9 cellular contexts compared by ENCODE assay signal in genomic region chr6:43120938-43121913, GRCh38.
DNase-seq lines count a peak whose midpoint lies in the region; ATAC-seq and TF ChIP-seq lines count a peak whose summit lies in the region.
"Had no signal": no experiment of that assay in that cellular context is flagged by ENCODE, and none has a peak within 500 bp of the region (broad histone marks: within the 10 kb centered on the region; RNA-seq: fewer than 3 reads in every experiment).

No MANE protein-coding gene starts in this region.

- POLR2A ChIA-PET in AG04449 (lab: Yijun Ruan, JAX): interaction anchor here (0.6 to 0.8 kb wide), 4 partner anchors 22 to 240 kb away, joined by 3 to 4 read pairs (median 3); no protein-coding TSS in a partner anchor

- H3K27me3 ChIP-seq in muscle layer of duodenum (ENCODE audit: low read depth, low read length): no peaks in the 10 kb centered on the region

- ATAC-seq in GM21360 (IDR thresholded peaks at IDR 0.05; ENCODE audit: unreplicated experiment) (no peak), GM19452 (IDR thresholded peaks at IDR 0.05; ENCODE audit: unreplicated experiment) (no peak)

- TF ChIP-seq CTCF in AG04449 (IDR thresholded peaks at IDR 0.05; ENCODE audit: insufficient read depth, low read length, missing control alignments): peak; percentile 17

- CTCF ChIA-PET in AG04449 (lab: Yijun Ruan, JAX): interaction anchor here (1.3 to 6.0 kb wide), 3 partner anchors 22 to 51 kb away, joined by 9 to 32 read pairs (median 10); partner anchors contain the start of gene PTK7

- H3K36me3 ChIP-seq in muscle layer of duodenum (ENCODE audit: control insufficient read depth in 1 of 2, insufficient read depth in 2 of 2, low read length in 2 of 2): no peaks in the 10 kb centered on the region

- no peaks in the 10 kb centered on the region for H3K9me3 ChIP-seq in muscle layer of duodenum (ENCODE audit: control insufficient read depth in 1 of 2, low read length in 2 of 2)
- H3K9me3 ChIP-seq: Caco-2 had no signal

- peak overlapping the region; percentile 37 for H3K4me3 ChIP-seq in AG04449 (ENCODE audit: low read depth, low read length)
- no peak overlapping the region for H3K4me3 ChIP-seq in muscle layer of duodenum (ENCODE audit: low read depth in 1 of 2, low read length in 2 of 2)

- DNase-seq in AG04449 (ENCODE audit: low read depth, low spot score) (peak; percentile 99), NCI-H446 (lab: John Stamatoyannopoulos, UW) (peak; percentile 74), epithelial cell of prostate (ENCODE audit: low read depth, low spot score) (peak; percentile 70), NCI-H2029 treated with DMSO at 0.1 percent for 48 hours (lab: John Stamatoyannopoulos, UW) (no peak), superior temporal gyrus (ENCODE audit: extremely low spot score) (no peak)

- peaks cover 0 to 8% of the 10 kb centered on the region in 2 donors for H3K4me1 ChIP-seq in muscle layer of duodenum (ENCODE audit: control insufficient read depth in 1 of 2, insufficient read depth in 2 of 2, low read length in 2 of 2)
- H3K4me1 ChIP-seq: Caco-2 had no signal

- H3K27ac ChIP-seq in epithelial cell of prostate: peak overlapping the region; percentile 91
- H3K27ac ChIP-seq in muscle layer of duodenum (ENCODE audit: low read length): peak overlapping the region; percentile 54

Comparison
In these comparisons a context has a peak if more than half of its experiments do, and no peak if none do; other contexts are left out.
1. DNase-seq: peak in AG04449 (single experiment), NCI-H446 (2 of 2) and epithelial cell of prostate (single experiment); none in NCI-H2029 treated with DMSO at 0.1 percent for 48 hours (single experiment) and superior temporal gyrus (single experiment).